18 cellular contexts compared by ENCODE assay signal in the genomic region with DNA sequence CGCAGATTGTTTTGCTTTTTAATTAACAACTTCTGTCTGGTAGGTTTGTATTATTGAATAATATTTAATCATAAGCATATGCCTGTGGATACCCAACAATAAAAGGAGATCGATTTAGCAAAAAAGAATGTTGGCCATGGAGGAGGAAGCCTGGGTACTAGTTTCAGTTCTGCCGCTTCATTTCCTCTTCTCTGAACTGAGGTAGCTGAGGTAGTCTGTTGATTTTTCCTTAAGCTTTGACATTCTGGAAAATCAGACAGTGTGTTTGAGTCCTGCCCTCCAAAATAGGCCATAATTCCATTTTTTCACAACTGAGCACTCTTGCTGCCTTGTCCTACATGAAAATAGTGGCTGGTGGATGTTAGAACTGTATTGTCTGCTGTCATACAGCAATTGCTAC.
DNase-seq lines count a peak whose midpoint lies in the region; ATAC-seq, FAIRE-seq and TF ChIP-seq lines count a peak whose summit lies in the region.
"Had no signal": no experiment of that assay in that cellular context is flagged by ENCODE, and none has a peak within 500 bp of the region (broad histone marks: within the 10 kb centered on the region; RNA-seq: fewer than 3 reads in every experiment).

No MANE protein-coding gene starts in this region.

- H4K20me1 ChIP-seq in BLaER1 treated with 17β-estradiol and CSF1 and Interleukin-3, amounts not matched to agents 10 nM and 100 nM, result peaks cover 0 to 17% (median 0%) of the 10 kb centered on the region in 11 experiments; a peak in 2 of 22 replicates
- H4K20me1 ChIP-seq in Loucy (ENCODE audit: insufficient read depth, low read length, poor library complexity, severe bottlenecking), result no peaks in the 10 kb centered on the region

- H2AFZ ChIP-seq in Loucy (ENCODE audit: low read length), result peak overlapping the region; percentile 11; the same call in 1 of the 2 replicates

- no peak overlapping the region for H3K27ac ChIP-seq in BLaER1 treated with 17β-estradiol and CSF1 and Interleukin-3, amounts not matched to agents 10 nM and 100 nM
- H3K27ac ChIP-seq in VCaP, result peak overlapping the region; percentile 85

- DNase-seq in iPS-NIHi11 (ENCODE audit: low spot score), result no peak
- DNase-seq in activated CD4-positive, alpha-beta T cell treated with anti-CD3 and anti-CD28 coated beads, Interleukin-2, amount 50 U/mL, for 1 hour, result no peak
- no peak for DNase-seq in NCI-H146 (lab: John Stamatoyannopoulos, UW)
- DNase-seq: CD8-positive, alpha-beta T cell; DMS79; HCEC 1CT; IMR-90; Kasumi-1; NCI-H1436; NCI-H2029 treated with DMSO at 0.1 percent for 48 hours; NCI-H2171 treated with DMSO at 0.1 percent for 48 hours; NCI-H774; SHP77 treated with DMSO at 0.1 percent for 48 hours had no signal

- peaks cover 20 to 90% (median 51%) of the 10 kb centered on the region in 11 experiments for H3K36me3 ChIP-seq in BLaER1 treated with 17β-estradiol and CSF1 and Interleukin-3, amounts not matched to agents 10 nM and 100 nM
- no peaks in the 10 kb centered on the region; the same call in 1 of the 2 replicates for H3K36me3 ChIP-seq in Loucy (ENCODE audit: insufficient read depth, low read length)

- FAIRE-seq in islet of Langerhans (lab: Jason Lieb, UNC), result peak; percentile 33

- no peak overlapping the region for H3K9ac ChIP-seq in BLaER1 treated with 17β-estradiol and CSF1 and Interleukin-3, amounts not matched to agents 10 nM and 100 nM
- H3K9ac ChIP-seq in Loucy (ENCODE audit: low read depth, low read length, poor library complexity, severe bottlenecking), result peak overlapping the region; percentile 67

- peak overlapping the region; percentile 5 to 54 (median 32); a peak in 13 of 22 replicates for H3K4me2 ChIP-seq in BLaER1 treated with 17β-estradiol and CSF1 and Interleukin-3, amounts not matched to agents 10 nM and 100 nM
- peak overlapping the region; percentile 62 for H3K4me2 ChIP-seq in Loucy (ENCODE audit: low read depth, low read length, poor library complexity, severe bottlenecking)

- peaks cover 10% of the 10 kb centered on the region; the same call in 1 of the 2 replicates for H3F3A ChIP-seq in Loucy (ENCODE audit: low read depth)

- peaks cover 10 to 16% (median 14%) of the 10 kb centered on the region in 10 experiments; a peak in 18 of 20 replicates for H3K4me1 ChIP-seq in BLaER1 treated with 17β-estradiol and CSF1 and Interleukin-3, amounts not matched to agents 10 nM and 100 nM
- peaks cover 65% of the 10 kb centered on the region for H3K4me1 ChIP-seq in Loucy (ENCODE audit: insufficient read depth, low read length, poor library complexity, severe bottlenecking)

- no peaks in the 10 kb centered on the region for H3K27me3 ChIP-seq in BLaER1 treated with 17β-estradiol and CSF1 and Interleukin-3, amounts not matched to agents 10 nM and 100 nM
- H3K27me3 ChIP-seq in Loucy (ENCODE audit: insufficient read depth, low read length, poor library complexity, severe bottlenecking), result no peaks in the 10 kb centered on the region

- H3K9me3 ChIP-seq in BLaER1 treated with 17β-estradiol and CSF1 and Interleukin-3, amounts not matched to agents 10 nM and 100 nM (replicated peaks in 1 of 11), result no peaks in the 10 kb centered on the region
- no peaks in the 10 kb centered on the region for H3K9me3 ChIP-seq in Loucy (ENCODE audit: insufficient read depth, low read depth, low read length)

- no peaks in the 10 kb centered on the region for H3K9me2 ChIP-seq in Loucy (replicated peaks; ENCODE audit: low read depth, low read length)

- no peak for TF ChIP-seq CTCF in Loucy (conservative IDR thresholded peaks at IDR 0.05; ENCODE audit: low read length)
- no peak for TF ChIP-seq CTCF in VCaP (conservative IDR thresholded peaks at IDR 0.05)

- no peak overlapping the region for H3K4me3 ChIP-seq in BLaER1 treated with 17β-estradiol and CSF1 and Interleukin-3, amounts not matched to agents 10 nM and 100 nM
- peak overlapping the region; percentile 33 for H3K4me3 ChIP-seq in Loucy (ENCODE audit: low read length, poor library complexity, severe bottlenecking)

- no peak for ATAC-seq in HG03342 (IDR thresholded peaks at IDR 0.05; ENCODE audit: unreplicated experiment)
- ATAC-seq: CD8-positive, alpha-beta T cell had no signal

- H3K79me2 ChIP-seq in Loucy (ENCODE audit: insufficient read depth, low read length), result no peaks in the 10 kb centered on the region
